1 cellular context compared by ENCODE assay signal in genomic region chr11:129974237-129974636, GRCh38.
TF ChIP-seq lines count a peak whose summit lies in the region.

No MANE protein-coding gene starts in this region.

TF ChIP-seq in GM23338, 12 proteins besides CTCF, POLR2A, EP300 and RAD21 (continued from another document):
- TF ChIP-seq REST (IDR thresholded peaks at IDR 0.05; ENCODE audit: unreplicated experiment) (no peak), EZH2phosphoT487 (IDR thresholded peaks at IDR 0.05; ENCODE audit: unreplicated experiment) (no peak), JUNB (IDR thresholded peaks at IDR 0.05; ENCODE audit: unreplicated experiment) (no peak), ZNF114 (CRISPR knock-in tag; IDR thresholded peaks at IDR 0.05) (no peak), EZH2 (IDR thresholded peaks at IDR 0.05; ENCODE audit: low read depth, unreplicated experiment) (no peak), CREB1 (CRISPR knock-in tag; IDR thresholded peaks at IDR 0.05; ENCODE audit: low read depth) (no peak), ETS1 (IDR thresholded peaks at IDR 0.05) (no peak), ZNF331 (CRISPR knock-in tag; IDR thresholded peaks at IDR 0.05; ENCODE audit: low read depth) (no peak), STAT1 (IDR thresholded peaks at IDR 0.05; ENCODE audit: unreplicated experiment) (no peak), ZNF462 (CRISPR knock-in tag; IDR thresholded peaks at IDR 0.05) (no peak)
